ENCODE assay signal across 1 cellular context in the genomic region with DNA sequence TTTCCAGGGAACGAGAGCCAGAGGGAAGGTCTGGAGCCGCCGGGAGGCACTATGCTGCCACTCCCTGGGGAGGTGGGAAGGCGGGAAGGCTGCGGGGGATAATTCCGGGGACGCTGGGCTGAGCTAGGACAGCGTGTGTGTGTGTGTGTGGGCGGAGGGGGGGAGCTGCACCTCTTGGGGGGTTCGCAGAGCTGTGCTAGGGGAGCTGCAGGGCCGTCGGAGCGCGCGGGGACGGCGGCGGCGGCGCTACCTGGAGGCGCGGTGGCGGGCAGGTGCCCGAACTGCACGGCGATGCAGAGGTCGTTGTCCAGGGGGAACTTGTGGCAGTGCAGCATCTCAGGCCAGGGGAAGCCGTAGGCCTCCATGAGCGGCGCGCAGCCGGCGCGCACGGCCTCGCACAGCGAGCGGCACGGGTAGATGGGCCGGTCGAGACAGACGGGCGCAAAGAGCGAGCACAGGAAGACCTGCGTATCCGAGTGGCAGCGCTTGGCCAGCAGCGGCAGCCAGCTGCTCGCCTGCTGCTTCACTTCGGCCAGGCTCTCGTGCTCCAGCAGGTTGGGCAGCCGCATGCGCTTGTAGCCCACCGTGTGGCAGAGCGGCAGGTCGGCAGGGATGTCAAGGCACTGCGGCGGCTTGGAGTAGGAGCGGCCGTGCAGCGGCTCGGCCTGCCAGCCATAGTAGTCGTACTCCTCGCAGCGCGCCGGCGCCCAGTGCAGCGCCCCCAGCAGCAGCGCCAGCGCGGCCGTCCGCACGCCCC.
TF ChIP-seq lines count a peak whose summit lies in the region.

No MANE protein-coding gene starts in this region.

TF ChIP-seq in SK-N-SH treated with all-trans-retinoic acid at 6 μM for 48 hours, 23 proteins besides CTCF, POLR2A, EP300 and RAD21 (continued from another document):
- TF ChIP-seq, protein P1, sequence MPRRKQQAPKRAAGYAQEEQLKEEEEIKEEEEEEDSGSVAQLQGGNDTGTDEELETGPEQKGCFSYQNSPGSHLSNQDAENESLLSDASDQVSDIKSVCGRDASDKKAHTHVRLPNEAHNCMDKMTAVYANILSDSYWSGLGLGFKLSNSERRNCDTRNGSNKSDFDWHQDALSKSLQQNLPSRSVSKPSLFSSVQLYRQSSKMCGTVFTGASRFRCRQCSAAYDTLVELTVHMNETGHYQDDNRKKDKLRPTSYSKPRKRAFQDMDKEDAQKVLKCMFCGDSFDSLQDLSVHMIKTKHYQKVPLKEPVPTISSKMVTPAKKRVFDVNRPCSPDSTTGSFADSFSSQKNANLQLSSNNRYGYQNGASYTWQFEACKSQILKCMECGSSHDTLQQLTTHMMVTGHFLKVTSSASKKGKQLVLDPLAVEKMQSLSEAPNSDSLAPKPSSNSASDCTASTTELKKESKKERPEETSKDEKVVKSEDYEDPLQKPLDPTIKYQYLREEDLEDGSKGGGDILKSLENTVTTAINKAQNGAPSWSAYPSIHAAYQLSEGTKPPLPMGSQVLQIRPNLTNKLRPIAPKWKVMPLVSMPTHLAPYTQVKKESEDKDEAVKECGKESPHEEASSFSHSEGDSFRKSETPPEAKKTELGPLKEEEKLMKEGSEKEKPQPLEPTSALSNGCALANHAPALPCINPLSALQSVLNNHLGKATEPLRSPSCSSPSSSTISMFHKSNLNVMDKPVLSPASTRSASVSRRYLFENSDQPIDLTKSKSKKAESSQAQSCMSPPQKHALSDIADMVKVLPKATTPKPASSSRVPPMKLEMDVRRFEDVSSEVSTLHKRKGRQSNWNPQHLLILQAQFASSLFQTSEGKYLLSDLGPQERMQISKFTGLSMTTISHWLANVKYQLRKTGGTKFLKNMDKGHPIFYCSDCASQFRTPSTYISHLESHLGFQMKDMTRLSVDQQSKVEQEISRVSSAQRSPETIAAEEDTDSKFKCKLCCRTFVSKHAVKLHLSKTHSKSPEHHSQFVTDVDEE (CRISPR knock-in tag; IDR thresholded peaks at IDR 0.05) = no peak
- TF ChIP-seq ZC3H10 (CRISPR knock-in tag; IDR thresholded peaks at IDR 0.05) = no peak
TF ChIP-seq in SK-N-SH treated with all-trans-retinoic acid at 6 μM for 48 hours: peak in this region for 0.
